ENCODE assay signal across 9 cellular contexts in genomic region chr19:56839665-56840451, GRCh38. TPM values are rescaled to one million over a fixed set of nuclear protein-coding genes. Genes with fewer than 3 reads are reported as not detected.
DNase-seq lines count a peak whose midpoint lies in the region; ATAC-seq and TF ChIP-seq lines count a peak whose summit lies in the region.
"Had no signal": no experiment of that assay in that cellular context is flagged by ENCODE, and none has a peak within 500 bp of the region (broad histone marks: within the 10 kb centered on the region; RNA-seq: fewer than 3 reads in every experiment).

No MANE protein-coding gene starts in this region.

- H3K27ac ChIP-seq in foreskin keratinocyte: no peak overlapping the region

- TF ChIP-seq CTCF in foreskin keratinocyte (conservative IDR thresholded peaks at IDR 0.05) (no peak), omental fat pad (IDR thresholded peaks at IDR 0.05) (no peak)

- H3K27me3 ChIP-seq in foreskin keratinocyte: peaks cover 9% of the 10 kb centered on the region

- in situ Hi-C loops in SK-MEL-5 (cut with HindIII; ENCODE audit: low pct_unique_long_range_greater_than_20kb, low sequenced_read_pairs): no loop called here

- ATAC-seq in foreskin keratinocyte (peak; percentile 48), omental fat pad (ENCODE audit: low FRiP score) (peak; percentile 65), GM21528 (IDR thresholded peaks at IDR 0.05; ENCODE audit: low FRiP score, unreplicated experiment) (no peak), HG03097 (IDR thresholded peaks at IDR 0.05; ENCODE audit: low FRiP score, unreplicated experiment) (no peak)

- DNase-seq in C1 segment of cervical spinal cord (lab: John Stamatoyannopoulos, UW) (peak in 12 of 14 donors; percentile 59 to 100 (median 96)), SK-MEL-5 (ENCODE audit: low read depth, low spot score) (peak; percentile 22), foreskin keratinocyte (peak; percentile 3 to 10), omental fat pad (ENCODE audit: low spot score) (peak; percentile 66), NCI-H2029 treated with DMSO at 0.1 percent for 48 hours (lab: John Stamatoyannopoulos, UW) (no peak)
- no peak for DNase-seq in stimulated activated CD4-positive, alpha-beta T cell treated with anti-CD3 and anti-CD28 coated beads, Interleukin-4, amount 100 ng/mL, for 24 hours

- H3K4me1 ChIP-seq in foreskin keratinocyte: no peaks in the 10 kb centered on the region

RNA-seq across cellular contexts. Expression of gene PEG3, which starts 0.7 kb away (rescaled TPM):
- under 0.01 and 0.03 TPM in 2 replicates for total RNA-seq in SK-MEL-5 (2014; rRNA removed; shearing (Covaris generic))
- polyA plus RNA-seq in SK-MEL-5 (2015; cell fraction: cytosol; rRNA removed): 0.09 TPM in 1 of 2 replicates, not detected in the other
- not detected in 2 replicates for polyA plus RNA-seq in SK-MEL-5 (2015; cell fraction: nucleus; rRNA removed)
- total RNA-seq in foreskin keratinocyte (0.39 and 1.2 TPM in 2 replicates), omental fat pad (1 to 10 TPM; 6.5 to 8.8 (median 7.3) TPM)
- 0.06 and 0.07 TPM in 2 replicates for polyA plus RNA-seq in foreskin keratinocyte
- total RNA-seq: T-helper 2 cell treated with Interferon-gamma antibody and Interleukin-4, amounts not matched to agents 100 ng/mL and 5 ng/mL, for 36 hours had no signal

RNA-seq across cellular contexts. Expression of gene ZIM2, which starts 0.7 kb away (rescaled TPM):
- total RNA-seq in SK-MEL-5 (2014; rRNA removed; shearing (Covaris generic)): not detected in 2 replicates
- not detected in 2 replicates for polyA plus RNA-seq in SK-MEL-5 (2015; cell fraction: cytosol; rRNA removed)
- polyA plus RNA-seq in SK-MEL-5 (2015; cell fraction: nucleus; rRNA removed): not detected in 2 replicates
- total RNA-seq in foreskin keratinocyte: not detected in 2 replicates
- not detected in 2 replicates for polyA plus RNA-seq in foreskin keratinocyte
- under 1 TPM in 2 of 4 donors, not detected in 2; 0.36 to 0.88 TPM for total RNA-seq in omental fat pad
- total RNA-seq: T-helper 2 cell treated with Interferon-gamma antibody and Interleukin-4, amounts not matched to agents 100 ng/mL and 5 ng/mL, for 36 hours had no signal

Comparison
In these comparisons a context has a peak if more than half of its experiments do, and no peak if none do; other contexts are left out.
1. DNase-seq: peak in C1 segment of cervical spinal cord (12 of 14), SK-MEL-5 (single experiment), foreskin keratinocyte (2 of 2) and omental fat pad (single experiment); none in NCI-H2029 treated with DMSO at 0.1 percent for 48 hours (single experiment) and stimulated activated CD4-positive, alpha-beta T cell treated with anti-CD3 and anti-CD28 coated beads, Interleukin-4, amount 100 ng/mL, for 24 hours (single experiment).
2. ATAC-seq: peak in foreskin keratinocyte (single experiment) and omental fat pad (single experiment); none in GM21528 (single experiment) and HG03097 (single experiment).